In genomic region chr6:11595903-11596302, GRCh38 we compare ENCODE assay signal across 14 cellular contexts. TPM values are rescaled to one million over a fixed set of nuclear protein-coding genes. Genes with fewer than 3 reads are reported as not detected.
DNase-seq lines count a peak whose midpoint lies in the region; ATAC-seq and TF ChIP-seq lines count a peak whose summit lies in the region.
"Had no signal": no experiment of that assay in that cellular context is flagged by ENCODE, and none has a peak within 500 bp of the region (broad histone marks: within the 10 kb centered on the region; RNA-seq: fewer than 3 reads in every experiment).

No MANE protein-coding gene starts in this region.

- peaks cover 10 to 11% of the 10 kb centered on the region in 2 donors for H3K27me3 Mint-ChIP-seq in T-cell

- no peak for DNase-seq in DND-41
- DNase-seq in HL-60 (ENCODE audit: low read depth in 1 of 2, low spot score in 1 of 2) = no peak
- peak; percentile 35 for DNase-seq in astrocyte of the hippocampus (ENCODE audit: low read depth, low spot score)
- DNase-seq in kidney tubule cell (ENCODE audit: low spot score) = peak; percentile 43
- DNase-seq in NCI-H345 (lab: John Stamatoyannopoulos, UW) = no peak
- DNase-seq in dedifferentiated amniotic fluid mesenchymal stem cell (ENCODE audit: extremely low spot score) = no peak
- DNase-seq in T-cell = no peak
- DNase-seq in NCI-H187 treated with DMSO at 0.1 percent for 48 hours (lab: John Stamatoyannopoulos, UW) = no peak
- DNase-seq: activated naive CD8-positive, alpha-beta T cell treated with anti-CD3 and anti-CD28 coated beads, Interleukin-2, amount 10 ng/mL, durations not matched to agents 7 days and 5 days; effector memory CD8-positive, alpha-beta T cell; naive B cell; NCI-H446 treated with DMSO at 0.1 percent for 48 hours; spleen; T-helper 1 cell had no signal

- no peak overlapping the region for H3K4me2 ChIP-seq in DND-41 (ENCODE audit: insufficient read depth, low read length)

- TF ChIP-seq CTCF in DND-41 (IDR thresholded peaks at IDR 0.05; ENCODE audit: borderline replicate concordance, extremely low read depth, low read length, poor library complexity, severe bottlenecking) (peak; percentile 31), HL-60 (IDR thresholded peaks at IDR 0.05; ENCODE audit: insufficient read depth, low read length) (peak; percentile 8)

- H4K20me1 ChIP-seq in DND-41 (ENCODE audit: insufficient read depth, low read length) = no peaks in the 10 kb centered on the region

- H3K27ac ChIP-seq in DND-41 (ENCODE audit: low read length) (no peak overlapping the region), HL-60 (replicated peaks) (no peak overlapping the region)
- H3K27ac ChIP-seq: spleen had no signal

- ATAC-seq in DND-41 (ENCODE audit: insufficient read depth, low read depth) = no peak
- no peak for ATAC-seq in T-cell (replicated peaks in 1 of 4)
- ATAC-seq: effector memory CD8-positive, alpha-beta T cell had no signal

- H3K36me3 ChIP-seq in DND-41 (ENCODE audit: insufficient read depth, low read length) = no peaks in the 10 kb centered on the region
- H3K36me3 ChIP-seq: spleen had no signal

- no peaks in the 10 kb centered on the region for H3K4me1 ChIP-seq in DND-41 (ENCODE audit: insufficient read depth, low read length)

- CTCF ChIA-PET in T-cell (lab: Charles Lee) = interaction anchor here in 1 of 2 donors (0.6 to 0.7 kb wide), 2 partner anchors 62 to 650 kb away, joined by 3 to 4 read pairs; no protein-coding TSS in a partner anchor

- H2AFZ ChIP-seq in DND-41 (ENCODE audit: low read depth, low read length) = no peak overlapping the region

- H3K27me3 ChIP-seq in DND-41 (ENCODE audit: insufficient read depth, low read length, poor library complexity) = no peaks in the 10 kb centered on the region
- H3K27me3 ChIP-seq in HL-60 (ENCODE audit: insufficient read depth, poor library complexity, severe bottlenecking) = no peaks in the 10 kb centered on the region
- H3K27me3 ChIP-seq: spleen had no signal

- no peak overlapping the region for H3K27ac Mint-ChIP-seq in T-cell
- H3K27ac Mint-ChIP-seq: activated naive CD8-positive, alpha-beta T cell treated with anti-CD3 and anti-CD28 coated beads, Interleukin-2, amount 10 ng/mL, durations not matched to agents 7 days and 5 days; effector memory CD8-positive, alpha-beta T cell; naive B cell had no signal

- H3K4me1 Mint-ChIP-seq in T-cell = no peaks in the 10 kb centered on the region
- H3K4me1 Mint-ChIP-seq: activated naive CD8-positive, alpha-beta T cell treated with anti-CD3 and anti-CD28 coated beads, Interleukin-2, amount 10 ng/mL, durations not matched to agents 7 days and 5 days; naive B cell had no signal

- H3K79me2 ChIP-seq in DND-41 (ENCODE audit: insufficient read depth, low read length) = no peaks in the 10 kb centered on the region

- no peaks in the 10 kb centered on the region for H3K36me3 Mint-ChIP-seq in T-cell
- H3K36me3 Mint-ChIP-seq: activated naive CD8-positive, alpha-beta T cell treated with anti-CD3 and anti-CD28 coated beads, Interleukin-2, amount 10 ng/mL, durations not matched to agents 7 days and 5 days; naive B cell had no signal

- no peak overlapping the region for H3K4me3 Mint-ChIP-seq in T-cell
- H3K4me3 Mint-ChIP-seq: activated naive CD8-positive, alpha-beta T cell treated with anti-CD3 and anti-CD28 coated beads, Interleukin-2, amount 10 ng/mL, durations not matched to agents 7 days and 5 days; effector memory CD8-positive, alpha-beta T cell; naive B cell had no signal

- no peak overlapping the region for H3K9ac ChIP-seq in DND-41 (ENCODE audit: low read depth, low read length)

- no peaks in the 10 kb centered on the region for H3K9me3 ChIP-seq in DND-41 (ENCODE audit: insufficient read depth, low read length, severe bottlenecking)
- H3K9me3 ChIP-seq: spleen had no signal

- POLR2A ChIA-PET in T-cell (lab: Charles Lee) = no interaction called here

- H3K9me3 Mint-ChIP-seq in T-cell = no peaks in the 10 kb centered on the region
- H3K9me3 Mint-ChIP-seq: activated naive CD8-positive, alpha-beta T cell treated with anti-CD3 and anti-CD28 coated beads, Interleukin-2, amount 10 ng/mL, durations not matched to agents 7 days and 5 days; effector memory CD8-positive, alpha-beta T cell had no signal

- H3K4me3 ChIP-seq in DND-41 (ENCODE audit: low read depth in 1 of 2, low read length in 2 of 2) (no peak overlapping the region), HL-60 (replicated peaks; ENCODE audit: insufficient read depth, low read length) (no peak overlapping the region)
- H3K4me3 ChIP-seq: spleen had no signal

RNA-seq across cellular contexts. Expression of gene TMEM170B, which starts 58.4 kb away (rescaled TPM):
- total RNA-seq in T-cell = 1 to 10 TPM; 1.4 to 2.4 (median 1.9) TPM

Comparison
In these comparisons a context has a peak if more than half of its experiments do, and no peak if none do; other contexts are left out.
1. DNase-seq: peak in astrocyte of the hippocampus (single experiment) and kidney tubule cell (single experiment); none in DND-41 (single experiment), HL-60 (0 of 2), NCI-H345 (single experiment), dedifferentiated amniotic fluid mesenchymal stem cell (single experiment), T-cell (0 of 34) and NCI-H187 treated with DMSO at 0.1 percent for 48 hours (single experiment).